Comparison of ENCODE assay signal across 1 cellular context in the genomic region with DNA sequence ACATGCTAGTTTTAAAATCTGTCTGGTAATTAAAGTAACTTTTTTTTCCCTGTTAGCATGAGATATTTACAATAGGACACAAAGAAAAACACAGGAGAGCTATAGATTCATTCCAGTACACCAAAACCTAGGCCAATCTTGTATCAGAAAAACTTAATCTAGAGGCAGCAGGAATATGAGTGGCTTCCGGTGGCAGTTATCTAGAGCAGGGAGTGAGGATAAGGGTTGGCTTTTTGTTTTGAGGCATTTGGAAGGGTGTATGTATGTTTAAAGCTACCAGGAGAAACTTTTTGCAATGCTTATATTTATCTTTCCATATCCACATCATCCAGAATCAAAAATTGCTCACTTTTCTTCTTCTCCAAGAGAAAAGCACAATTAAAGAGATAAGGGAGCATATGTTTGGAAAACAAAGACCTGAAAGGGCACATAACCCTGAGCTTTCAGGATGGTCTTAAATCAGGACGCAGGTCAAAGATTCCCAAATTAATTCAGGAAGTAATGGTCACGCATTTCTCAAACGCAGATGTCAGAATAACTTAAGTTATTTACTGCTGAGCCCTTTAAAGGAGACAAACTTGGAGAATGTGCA.
A peak's percentile ranks its signal among the peaks of the same experiment; 100 is the strongest.
TF ChIP-seq lines count a peak whose summit lies in the region.

No MANE protein-coding gene starts in this region.

TF ChIP-seq in K562, 482 proteins besides CTCF, POLR2A, EP300 and RAD21 (continued from another document and continues in another):
- TF ChIP-seq MLX (CRISPR knock-in tag; conservative IDR thresholded peaks at IDR 0.05) (no peak), SIX5 (IDR thresholded peaks at IDR 0.05; ENCODE audit: borderline replicate concordance in 1 of 2, insufficient read depth in 1 of 2, low read depth in 1 of 2, low read length in 2 of 2) (no peak), MBD2 (IDR thresholded peaks at IDR 0.05; ENCODE audit: borderline replicate concordance, low read depth) (no peak), HMG20A (CRISPR knock-in tag; conservative IDR thresholded peaks at IDR 0.05) (no peak), CSDE1 (IDR thresholded peaks at IDR 0.05) (no peak), ZNF23 (CRISPR knock-in tag; IDR thresholded peaks at IDR 0.05) (no peak), TCFL5 (CRISPR knock-in tag; conservative IDR thresholded peaks at IDR 0.05) (no peak), SNRNP70 (optimal IDR thresholded peaks at IDR 0.05; ENCODE audit: low read depth, low read length) (no peak), ZNF75A (CRISPR knock-in tag; IDR thresholded peaks at IDR 0.05) (no peak), E2F3 (CRISPR knock-in tag; IDR thresholded peaks at IDR 0.05) (no peak), ZBED1 (IDR thresholded peaks at IDR 0.05) (no peak), ESRRB (CRISPR knock-in tag; IDR thresholded peaks at IDR 0.05; ENCODE audit: borderline replicate concordance) (no peak), SNAPC5 (CRISPR knock-in tag; IDR thresholded peaks at IDR 0.05) (no peak), CCAR2 (IDR thresholded peaks at IDR 0.05; ENCODE audit: low read depth, low read length) (no peak), XRCC3 (IDR thresholded peaks at IDR 0.05) (no peak), ZBTB9 (CRISPR knock-in tag; IDR thresholded peaks at IDR 0.05) (no peak), BCL6 (CRISPR knock-in tag; IDR thresholded peaks at IDR 0.05) (no peak), RBM14 (IDR thresholded peaks at IDR 0.05; ENCODE audit: borderline replicate concordance, insufficient read depth, low read depth, low read length) (no peak), RBM15 (IDR thresholded peaks at IDR 0.05; ENCODE audit: insufficient read depth, low read length) (no peak), ATF1 (CRISPR knock-in tag; IDR thresholded peaks at IDR 0.05) (no peak), ATF1 (tag; IDR thresholded peaks at IDR 0.05) (no peak), HNRNPK (IDR thresholded peaks at IDR 0.05; ENCODE audit: low read depth, low read length, poor library complexity, severe bottlenecking) (no peak), ZNF431 (CRISPR knock-in tag; IDR thresholded peaks at IDR 0.05) (no peak), HSF4 (CRISPR knock-in tag; IDR thresholded peaks at IDR 0.05; ENCODE audit: borderline replicate concordance) (no peak), HMG20B (CRISPR knock-in tag; IDR thresholded peaks at IDR 0.05) (no peak), ARNT (IDR thresholded peaks at IDR 0.05) (peak; percentile 68 to 98; a peak in 2 of 4 replicates), SRSF7 (optimal IDR thresholded peaks at IDR 0.05; ENCODE audit: low read depth, low read length) (no peak), ZNF197 (CRISPR knock-in tag; IDR thresholded peaks at IDR 0.05; ENCODE audit: low read depth) (no peak), ASH1L (IDR thresholded peaks at IDR 0.05; ENCODE audit: borderline replicate concordance, low read depth, partially characterized antibody) (no peak), NCOA2 (IDR thresholded peaks at IDR 0.05; ENCODE audit: partially characterized antibody in 2 of 2) (peak in 1 of 2 experiments; percentile 69), BACH1 (tag; IDR thresholded peaks at IDR 0.05) (no peak), KDM5B (IDR thresholded peaks at IDR 0.05; ENCODE audit: insufficient replicate concordance, low read depth, low read length) (no peak), JUNB (CRISPR knock-in tag; conservative IDR thresholded peaks at IDR 0.05) (no peak), SOX6 (IDR thresholded peaks at IDR 0.05) (peak; percentile 72; the same call in 1 of the 2 replicates), MTA1 (IDR thresholded peaks at IDR 0.05; ENCODE audit: borderline replicate concordance) (no peak), MTF1 (CRISPR knock-in tag; IDR thresholded peaks at IDR 0.05; ENCODE audit: borderline replicate concordance) (no peak), HMGXB4 (CRISPR knock-in tag; IDR thresholded peaks at IDR 0.05) (no peak), GTF2A2 (tag; IDR thresholded peaks at IDR 0.05) (no peak), POU5F1 (IDR thresholded peaks at IDR 0.05; ENCODE audit: borderline replicate concordance, low read depth, low read length, partially characterized antibody) (no peak), SAP30 (IDR thresholded peaks at IDR 0.05; ENCODE audit: borderline replicate concordance, insufficient read depth, low read depth, low read length, poor library complexity, severe bottlenecking) (no peak), NONO (IDR thresholded peaks at IDR 0.05; ENCODE audit: low read depth in 2 of 2, low read length in 1 of 2) (no peak), TAF1 (IDR thresholded peaks at IDR 0.05; ENCODE audit: control insufficient read depth, extremely low read depth, insufficient read depth, low read length, severe bottlenecking) (peak; percentile 30), ZMIZ1 (IDR thresholded peaks at IDR 0.05; ENCODE audit: low read depth in 2 of 2, low read length in 2 of 2) (peak in 1 of 2 experiments; percentile 63; a peak in 2 of 4 replicates), GTF2B (IDR thresholded peaks at IDR 0.05; ENCODE audit: extremely low read depth, insufficient read length) (no peak), ELF1 (tag; IDR thresholded peaks at IDR 0.05) (0 out of 2 replicates have a peak, but pooled peaks have one; percentile 23)
- TF ChIP-seq, protein P1, sequence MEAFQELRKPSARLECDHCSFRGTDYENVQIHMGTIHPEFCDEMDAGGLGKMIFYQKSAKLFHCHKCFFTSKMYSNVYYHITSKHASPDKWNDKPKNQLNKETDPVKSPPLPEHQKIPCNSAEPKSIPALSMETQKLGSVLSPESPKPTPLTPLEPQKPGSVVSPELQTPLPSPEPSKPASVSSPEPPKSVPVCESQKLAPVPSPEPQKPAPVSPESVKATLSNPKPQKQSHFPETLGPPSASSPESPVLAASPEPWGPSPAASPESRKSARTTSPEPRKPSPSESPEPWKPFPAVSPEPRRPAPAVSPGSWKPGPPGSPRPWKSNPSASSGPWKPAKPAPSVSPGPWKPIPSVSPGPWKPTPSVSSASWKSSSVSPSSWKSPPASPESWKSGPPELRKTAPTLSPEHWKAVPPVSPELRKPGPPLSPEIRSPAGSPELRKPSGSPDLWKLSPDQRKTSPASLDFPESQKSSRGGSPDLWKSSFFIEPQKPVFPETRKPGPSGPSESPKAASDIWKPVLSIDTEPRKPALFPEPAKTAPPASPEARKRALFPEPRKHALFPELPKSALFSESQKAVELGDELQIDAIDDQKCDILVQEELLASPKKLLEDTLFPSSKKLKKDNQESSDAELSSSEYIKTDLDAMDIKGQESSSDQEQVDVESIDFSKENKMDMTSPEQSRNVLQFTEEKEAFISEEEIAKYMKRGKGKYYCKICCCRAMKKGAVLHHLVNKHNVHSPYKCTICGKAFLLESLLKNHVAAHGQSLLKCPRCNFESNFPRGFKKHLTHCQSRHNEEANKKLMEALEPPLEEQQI (IDR thresholded peaks at IDR 0.05), result peak; percentile 53
- TF ChIP-seq, protein P2, sequence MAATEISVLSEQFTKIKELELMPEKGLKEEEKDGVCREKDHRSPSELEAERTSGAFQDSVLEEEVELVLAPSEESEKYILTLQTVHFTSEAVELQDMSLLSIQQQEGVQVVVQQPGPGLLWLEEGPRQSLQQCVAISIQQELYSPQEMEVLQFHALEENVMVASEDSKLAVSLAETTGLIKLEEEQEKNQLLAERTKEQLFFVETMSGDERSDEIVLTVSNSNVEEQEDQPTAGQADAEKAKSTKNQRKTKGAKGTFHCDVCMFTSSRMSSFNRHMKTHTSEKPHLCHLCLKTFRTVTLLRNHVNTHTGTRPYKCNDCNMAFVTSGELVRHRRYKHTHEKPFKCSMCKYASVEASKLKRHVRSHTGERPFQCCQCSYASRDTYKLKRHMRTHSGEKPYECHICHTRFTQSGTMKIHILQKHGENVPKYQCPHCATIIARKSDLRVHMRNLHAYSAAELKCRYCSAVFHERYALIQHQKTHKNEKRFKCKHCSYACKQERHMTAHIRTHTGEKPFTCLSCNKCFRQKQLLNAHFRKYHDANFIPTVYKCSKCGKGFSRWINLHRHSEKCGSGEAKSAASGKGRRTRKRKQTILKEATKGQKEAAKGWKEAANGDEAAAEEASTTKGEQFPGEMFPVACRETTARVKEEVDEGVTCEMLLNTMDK (IDR thresholded peaks at IDR 0.05; ENCODE audit: borderline replicate concordance, insufficient read depth, low read depth, low read length, poor library complexity, severe bottlenecking), result no peak
- TF ChIP-seq, protein P3, sequence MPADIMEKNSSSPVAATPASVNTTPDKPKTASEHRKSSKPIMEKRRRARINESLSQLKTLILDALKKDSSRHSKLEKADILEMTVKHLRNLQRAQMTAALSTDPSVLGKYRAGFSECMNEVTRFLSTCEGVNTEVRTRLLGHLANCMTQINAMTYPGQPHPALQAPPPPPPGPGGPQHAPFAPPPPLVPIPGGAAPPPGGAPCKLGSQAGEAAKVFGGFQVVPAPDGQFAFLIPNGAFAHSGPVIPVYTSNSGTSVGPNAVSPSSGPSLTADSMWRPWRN (IDR thresholded peaks at IDR 0.05; ENCODE audit: low read depth), result peak; percentile 20; the same call in 1 of the 2 replicates
- TF ChIP-seq, protein P4, sequence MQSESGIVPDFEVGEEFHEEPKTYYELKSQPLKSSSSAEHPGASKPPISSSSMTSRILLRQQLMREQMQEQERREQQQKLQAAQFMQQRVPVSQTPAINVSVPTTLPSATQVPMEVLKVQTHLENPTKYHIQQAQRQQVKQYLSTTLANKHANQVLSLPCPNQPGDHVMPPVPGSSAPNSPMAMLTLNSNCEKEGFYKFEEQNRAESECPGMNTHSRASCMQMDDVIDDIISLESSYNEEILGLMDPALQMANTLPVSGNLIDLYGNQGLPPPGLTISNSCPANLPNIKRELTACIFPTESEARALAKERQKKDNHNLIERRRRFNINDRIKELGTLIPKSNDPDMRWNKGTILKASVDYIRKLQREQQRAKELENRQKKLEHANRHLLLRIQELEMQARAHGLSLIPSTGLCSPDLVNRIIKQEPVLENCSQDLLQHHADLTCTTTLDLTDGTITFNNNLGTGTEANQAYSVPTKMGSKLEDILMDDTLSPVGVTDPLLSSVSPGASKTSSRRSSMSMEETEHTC (IDR thresholded peaks at IDR 0.05), result no peak
